ENCODE assay signal across 9 cellular contexts in genomic region chr4:123352240-123352945, GRCh38. TPM values are rescaled to one million over a fixed set of nuclear protein-coding genes. Genes with fewer than 3 reads are reported as not detected.
DNase-seq lines count a peak whose midpoint lies in the region; ATAC-seq and TF ChIP-seq lines count a peak whose summit lies in the region.
"Had no signal": no experiment of that assay in that cellular context is flagged by ENCODE, and none has a peak within 500 bp of the region (broad histone marks: within the 10 kb centered on the region; RNA-seq: fewer than 3 reads in every experiment).

No MANE protein-coding gene starts in this region.

- peak overlapping the region; percentile 21 for H3K27ac Mint-ChIP-seq in dendritic cell treated with granulocyte-macrophage colony-stimulating factor and Interleukin-4, amounts not matched to agents 40 ng/mL and 50 ng/mL, for 4 days

- peaks cover 0 to 5% of the 10 kb centered on the region in 2 donors for H3K4me1 ChIP-seq in left lung

- ATAC-seq in left lung: peak; percentile 67
- no peak for ATAC-seq in GM19351 (IDR thresholded peaks at IDR 0.05; ENCODE audit: unreplicated experiment)
- no peak for ATAC-seq in activated T-cell treated with anti-CD3 and anti-CD28 coated beads, Interleukin-2, amount 50 U/mL, for 4 hours

- DNase-seq in A172 (ENCODE audit: low spot score) (peak; percentile 12), HT-29 (ENCODE audit: low spot score) (peak; percentile 41), left lung (no peak), GM19238 (ENCODE audit: insufficient read length, low spot score) (no peak), DMS79 treated with DMSO at 0.1 percent for 48 hours (lab: John Stamatoyannopoulos, UW) (no peak)
- no peak for DNase-seq in activated T-cell treated with anti-CD3 and anti-CD28 coated beads, Interleukin-2, amount 50 U/mL, for 4 hours

- H3K9me3 Mint-ChIP-seq in dendritic cell treated with granulocyte-macrophage colony-stimulating factor and Interleukin-4, amounts not matched to agents 40 ng/mL and 50 ng/mL, for 4 days: no peaks in the 10 kb centered on the region
- no peaks in the 10 kb centered on the region for H3K9me3 Mint-ChIP-seq in activated T-cell treated with anti-CD3 and anti-CD28 coated beads, Interleukin-2, amount 50 U/mL, for 4 hours

- peaks cover 11% of the 10 kb centered on the region for H3K4me1 Mint-ChIP-seq in dendritic cell treated with granulocyte-macrophage colony-stimulating factor and Interleukin-4, amounts not matched to agents 40 ng/mL and 50 ng/mL, for 4 days (ENCODE audit: low read depth)
- H3K4me1 Mint-ChIP-seq in activated T-cell treated with anti-CD3 and anti-CD28 coated beads, Interleukin-2, amount 50 U/mL, for 4 hours (ENCODE audit: low read depth): peaks cover 6% of the 10 kb centered on the region

- no peaks in the 10 kb centered on the region for H3K9me3 ChIP-seq in left lung

- H3K4me3 ChIP-seq in left lung: no peak overlapping the region

- H3K36me3 ChIP-seq in left lung: no peaks in the 10 kb centered on the region

- intact Hi-C loops in dendritic cell treated with granulocyte-macrophage colony-stimulating factor and Interleukin-4, amounts not matched to agents 40 ng/mL and 50 ng/mL, for 4 days (cut with micrococcal nuclease): no loop called here
- intact Hi-C loops in left lung (cut with DNase I): no loop called here

- no peaks in the 10 kb centered on the region for H3K27me3 ChIP-seq in left lung

- peak overlapping the region in 1 of 2 donors; percentile 50 for H3K27ac ChIP-seq in left lung
- H3K27ac ChIP-seq: VCaP had no signal

- H3K27me3 Mint-ChIP-seq in dendritic cell treated with granulocyte-macrophage colony-stimulating factor and Interleukin-4, amounts not matched to agents 40 ng/mL and 50 ng/mL, for 4 days: peaks cover 2% of the 10 kb centered on the region
- no peaks in the 10 kb centered on the region for H3K27me3 Mint-ChIP-seq in activated T-cell treated with anti-CD3 and anti-CD28 coated beads, Interleukin-2, amount 50 U/mL, for 4 hours (ENCODE audit: low read depth)

- no peaks in the 10 kb centered on the region for H3K36me3 Mint-ChIP-seq in dendritic cell treated with granulocyte-macrophage colony-stimulating factor and Interleukin-4, amounts not matched to agents 40 ng/mL and 50 ng/mL, for 4 days (ENCODE audit: low read depth)
- H3K36me3 Mint-ChIP-seq in activated T-cell treated with anti-CD3 and anti-CD28 coated beads, Interleukin-2, amount 50 U/mL, for 4 hours (ENCODE audit: insufficient read depth): no peaks in the 10 kb centered on the region

- no peak overlapping the region for H3K4me3 Mint-ChIP-seq in dendritic cell treated with granulocyte-macrophage colony-stimulating factor and Interleukin-4, amounts not matched to agents 40 ng/mL and 50 ng/mL, for 4 days
- no peak overlapping the region for H3K4me3 Mint-ChIP-seq in activated T-cell treated with anti-CD3 and anti-CD28 coated beads, Interleukin-2, amount 50 U/mL, for 4 hours

- TF ChIP-seq CTCF in left lung (IDR thresholded peaks at IDR 0.05): no peak

RNA-seq across cellular contexts. Expression of gene SPRY1, which starts 44.2 kb away (rescaled TPM):
- 0.05 TPM in 1 of 2 replicates, not detected in the other for total RNA-seq in A172 (2014; rRNA removed; shearing (Covaris generic))
- total RNA-seq in HT-29 (2014; rRNA removed; shearing (Covaris generic)): 18.9 and 22.4 TPM in 2 replicates
- total RNA-seq in left lung: 10 to 100 TPM; 85.1 to 95.5 TPM
- 10 to 100 TPM; 31.8 to 65.2 (median 48.4) TPM for total RNA-seq in activated T-cell treated with anti-CD3 and anti-CD28 coated beads, Interleukin-2, amount 50 U/mL, for 4 hours

Comparison
In these comparisons a context has a peak if more than half of its experiments do, and no peak if none do; other contexts are left out.
1. DNase-seq: peak in A172 (single experiment) and HT-29 (single experiment); none in left lung (0 of 2), GM19238 (single experiment), DMS79 treated with DMSO at 0.1 percent for 48 hours (single experiment) and activated T-cell treated with anti-CD3 and anti-CD28 coated beads, Interleukin-2, amount 50 U/mL, for 4 hours (single experiment).
2. RNA of gene SPRY1, which starts 44.2 kb away (total RNA-seq): 85.1 to 95.5 TPM in left lung, 31.8 to 65.2 TPM in activated T-cell treated with anti-CD3 and anti-CD28 coated beads, Interleukin-2, amount 50 U/mL, for 4 hours and 18.9 to 22.4 TPM in HT-29; 0.05 TPM in A172; every median in the first group is over 10 times any median in the second.